ENCODE assay signal across 24 cellular contexts in the genomic region with DNA sequence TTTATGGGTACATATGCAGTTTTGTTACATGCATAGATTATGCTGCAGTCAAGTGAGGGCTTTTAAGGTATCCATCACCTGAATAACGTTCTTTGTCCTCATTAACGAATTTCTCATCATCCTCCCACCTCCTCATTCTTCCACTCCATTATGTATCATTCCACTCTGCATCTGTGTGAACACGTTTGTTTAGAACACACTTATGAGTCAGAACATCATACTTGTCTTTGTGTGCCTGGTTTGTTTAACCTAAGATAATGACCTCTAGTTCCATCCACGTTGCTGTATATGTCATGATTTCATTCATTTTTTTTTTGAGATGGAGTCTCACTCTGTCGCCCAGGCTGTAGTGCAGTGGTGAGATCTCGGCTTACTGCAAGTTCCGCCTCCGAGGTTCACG. TPM values are rescaled to one million over a fixed set of nuclear protein-coding genes. Genes with fewer than 3 reads are reported as not detected.
"Had no signal": no experiment of that assay in that cellular context is flagged by ENCODE, and none has a peak within 500 bp of the region (broad histone marks: within the 10 kb centered on the region; RNA-seq: fewer than 3 reads in every experiment).

No MANE protein-coding gene starts in this region.

- H3K4me1 ChIP-seq: ascending aorta had no signal

- H3K4me3 ChIP-seq: adrenal gland, ascending aorta, body of pancreas, cardiac muscle cell, Peyer's patch had no signal

- H3K9me3 ChIP-seq: adrenal gland, ascending aorta, body of pancreas, Peyer's patch had no signal

- H3K27ac ChIP-seq: adrenal gland, ascending aorta, body of pancreas, cardiac muscle cell, Peyer's patch had no signal

- DNase-seq: activated CD4-positive, alpha-beta T cell treated with anti-CD3 and anti-CD28 coated beads for 48 hours; activated CD4-positive, alpha-beta T cell treated with anti-CD3 and anti-CD28 coated beads, Interleukin-2, amount 50 U/mL, for 4 hours; activated CD4-positive, CD25-positive, alpha-beta regulatory T cell treated with anti-CD3 and anti-CD28 coated beads, Interleukin-2, amount 50 U/mL, for 72 hours; activated CD8-positive, alpha-beta memory T cell treated with anti-CD3 and anti-CD28 coated beads, Interleukin-2, amount 50 U/mL, for 48 hours; activated CD8-positive, alpha-beta T cell treated with anti-CD3 and anti-CD28 coated beads, Interleukin-2, amount 10 ng/mL, durations not matched to agents 7 days and 5 days; activated naive CD4-positive, alpha-beta T cell treated with anti-CD3 and anti-CD28 coated beads, Interleukin-2, amount 50 U/mL, for 16 hours; activated naive CD8-positive, alpha-beta T cell treated with anti-CD3 and anti-CD28 coated beads, Interleukin-2, amount 10 ng/mL, durations not matched to agents 7 days and 5 days; activated T-cell treated with anti-CD3 and anti-CD28 coated beads, Interleukin-2, amount 50 U/mL, for 1 hour; adrenal gland; body of pancreas; MM.1S; NCI-H1105; NCI-H1436 treated with DMSO at 0.1 percent for 48 hours; NCI-H187; NCI-H2081; NCI-H524; Peyer's patch; SHP77 treated with DMSO at 0.1 percent for 48 hours; T-helper 17 cell; T-helper 9 cell had no signal

- H3K27me3 ChIP-seq: adrenal gland, ascending aorta, body of pancreas, cardiac muscle cell, Peyer's patch had no signal

- H3K36me3 ChIP-seq: adrenal gland, ascending aorta, cardiac muscle cell, Peyer's patch had no signal

- ATAC-seq: activated CD8-positive, alpha-beta T cell treated with anti-CD3 and anti-CD28 coated beads, Interleukin-2, amount 10 ng/mL, durations not matched to agents 7 days and 5 days; body of pancreas; T-helper 17 cell; WTC11 had no signal

RNA-seq across cellular contexts. Expression of gene ADCY10, which starts 29.6 kb away (rescaled TPM):
- total RNA-seq: activated CD8-positive, alpha-beta T cell treated with anti-CD3 and anti-CD28 coated beads, Interleukin-2, amount 10 ng/mL, durations not matched to agents 7 days and 5 days; SK-MEL-5 had no signal
